Comparison of ENCODE assay signal across 18 cellular contexts in genomic region chr1:245489838-245490237, GRCh38.
DNase-seq lines count a peak whose midpoint lies in the region; ATAC-seq and TF ChIP-seq lines count a peak whose summit lies in the region.
"Had no signal": no experiment of that assay in that cellular context is flagged by ENCODE, and none has a peak within 500 bp of the region (broad histone marks: within the 10 kb centered on the region; RNA-seq: fewer than 3 reads in every experiment).

No MANE protein-coding gene starts in this region.

- H3K27me3 ChIP-seq in cardiac muscle cell (no peaks in the 10 kb centered on the region), mammary epithelial cell (ENCODE audit: insufficient read depth, low read length) (no peaks in the 10 kb centered on the region), foreskin keratinocyte (no peaks in the 10 kb centered on the region), prostate gland (replicated peaks; ENCODE audit: insufficient read depth) (no peaks in the 10 kb centered on the region)
- H3K27me3 ChIP-seq: BLaER1 treated with 17β-estradiol and CSF1 and Interleukin-3, amounts not matched to agents 10 nM and 100 nM had no signal

- H3K79me2 ChIP-seq in mammary epithelial cell (ENCODE audit: insufficient read depth, low read length), result no peaks in the 10 kb centered on the region

- no peak for TF ChIP-seq POLR2A in prostate gland (IDR thresholded peaks at IDR 0.05)

- no peak for TF ChIP-seq CTCF in cardiac muscle cell (IDR thresholded peaks at IDR 0.05; ENCODE audit: low read depth, low read length)
- TF ChIP-seq CTCF in mammary epithelial cell (conservative IDR thresholded peaks at IDR 0.05 in 1 of 2, IDR thresholded peaks at IDR 0.05 in 1 of 2; ENCODE audit: extremely low read depth in 1 of 2, insufficient read depth in 1 of 2, low read depth in 1 of 2, low read length in 2 of 2), result no peak
- TF ChIP-seq CTCF in foreskin keratinocyte (conservative IDR thresholded peaks at IDR 0.05), result no peak
- TF ChIP-seq CTCF in prostate gland (IDR thresholded peaks at IDR 0.05), result no peak

- peak overlapping the region; percentile 75 for H2AFZ ChIP-seq in mammary epithelial cell (ENCODE audit: low read depth, low read length)
- H2AFZ ChIP-seq: GM23338 had no signal

- H3K9me3 ChIP-seq in cardiac muscle cell (ENCODE audit: low read depth) (no peaks in the 10 kb centered on the region), mammary epithelial cell (replicated peaks; ENCODE audit: insufficient read depth, low read length) (no peaks in the 10 kb centered on the region), prostate gland (no peaks in the 10 kb centered on the region)

- H3K27ac ChIP-seq in cardiac muscle cell (peak overlapping the region; percentile 71), mammary epithelial cell (ENCODE audit: insufficient read depth, low read depth, low read length) (peak overlapping the region; percentile 3), foreskin keratinocyte (peak overlapping the region; percentile 48), prostate gland (no peak overlapping the region)
- H3K27ac ChIP-seq: BLaER1 treated with 17β-estradiol and CSF1 and Interleukin-3, amounts not matched to agents 10 nM and 100 nM had no signal

- no TSS peak for BruUV-seq in mammary epithelial cell (replicated peaks; lab: Mats Ljungman, UMichigan)

- CTCF ChIA-PET in mammary epithelial cell (lab: Charles Lee; ENCODE audit: low non-redundant PET), result interaction anchor here (0.8 kb wide), 1 partner anchor 333 kb away, joined by 3 read pairs; no protein-coding TSS in a partner anchor

- H3K4me2 ChIP-seq in mammary epithelial cell (ENCODE audit: insufficient read depth, low read depth, low read length), result peak overlapping the region; percentile 44
- H3K4me2 ChIP-seq: BLaER1 treated with 17β-estradiol and CSF1 and Interleukin-3, amounts not matched to agents 10 nM and 100 nM; GM23338 had no signal

- WGBS in mammary epithelial cell (ENCODE audit: low coverage, missing lambda C conversion rate), result 10% methylated on average over 2 of the region's 2 CpGs
- 29% methylated on average over 2 of the region's 2 CpGs for WGBS in prostate gland

- ATAC-seq in left ventricle myocardium superior (no peak), foreskin keratinocyte (peak; percentile 77)
- ATAC-seq: GM23338 had no signal

- in situ Hi-C loops in mammary epithelial cell (cut with MboI; ENCODE audit: low sequenced_read_pairs in 2 of 2), result no loop called here

- H3K36me3 ChIP-seq in cardiac muscle cell, result peaks cover 3% of the 10 kb centered on the region
- no peaks in the 10 kb centered on the region for H3K36me3 ChIP-seq in mammary epithelial cell (ENCODE audit: insufficient read depth, low read length)
- H3K36me3 ChIP-seq in prostate gland, result no peaks in the 10 kb centered on the region
- H3K36me3 ChIP-seq: BLaER1 treated with 17β-estradiol and CSF1 and Interleukin-3, amounts not matched to agents 10 nM and 100 nM had no signal

- no peaks in the 10 kb centered on the region for H4K20me1 ChIP-seq in mammary epithelial cell (ENCODE audit: insufficient read depth, low read length)
- H4K20me1 ChIP-seq: BLaER1 treated with 17β-estradiol and CSF1 and Interleukin-3, amounts not matched to agents 10 nM and 100 nM had no signal

- dilution Hi-C loops in mammary epithelial cell (cut with HindIII; ENCODE audit: low sequenced_read_pairs), result loop anchor here (5.0 kb wide), 1 partner anchor 83 kb away; no protein-coding TSS in a partner anchor

- H3K4me1 ChIP-seq in cardiac muscle cell (ENCODE audit: low read depth) (peaks cover 29% of the 10 kb centered on the region), mammary epithelial cell (ENCODE audit: insufficient read depth, low read length) (peaks cover 7% of the 10 kb centered on the region), foreskin keratinocyte (no peaks in the 10 kb centered on the region), prostate gland (replicated peaks) (no peaks in the 10 kb centered on the region)

- H3K4me3 ChIP-seq in cardiac muscle cell (no peak overlapping the region), mammary epithelial cell (replicated peaks in 1 of 3; ENCODE audit: insufficient read depth in 1 of 3, low read depth in 2 of 3, low read length in 3 of 3) (no peak overlapping the region), prostate gland (no peak overlapping the region)
- H3K4me3 ChIP-seq: BLaER1 treated with 17β-estradiol and CSF1 and Interleukin-3, amounts not matched to agents 10 nM and 100 nM; GM23338 had no signal

- intact Hi-C loops in left ventricle myocardium superior (cut with micrococcal nuclease) (no loop called here), mammary epithelial cell (cut with micrococcal nuclease) (no loop called here), prostate gland (cut with DNase I) (no loop called here)

- DNase-seq in cardiac muscle cell (ENCODE audit: low read depth in 1 of 2, low spot score in 1 of 2) (no peak), left ventricle myocardium superior (no peak), mammary epithelial cell (peak; percentile 76), foreskin keratinocyte (peak; percentile 77 to 87), prostate gland (ENCODE audit: low spot score) (peak; percentile 58), COLO668 (lab: John Stamatoyannopoulos, UW; ENCODE audit: unreplicated experiment) (no peak), Kasumi-1 (lab: John Stamatoyannopoulos, UW) (no peak), DMS53 treated with DMSO at 0.1 percent for 48 hours (lab: John Stamatoyannopoulos, UW; ENCODE audit: unreplicated experiment) (no peak)
- DNase-seq: 8988T; ACHN; Calu3; CD4-positive, CD25-positive, alpha-beta regulatory T cell; DMS 273 treated with DMSO at 0.1 percent for 48 hours; DMS79; EL; H7 had no signal

- H3K9ac ChIP-seq in mammary epithelial cell (ENCODE audit: insufficient read depth, low read length), result no peak overlapping the region
- H3K9ac ChIP-seq: BLaER1 treated with 17β-estradiol and CSF1 and Interleukin-3, amounts not matched to agents 10 nM and 100 nM had no signal

Comparison
In these comparisons a context has a peak if more than half of its experiments do, and no peak if none do; other contexts are left out.
1. DNase-seq: peak in mammary epithelial cell (single experiment), foreskin keratinocyte (2 of 2) and prostate gland (single experiment); none in cardiac muscle cell (0 of 2), left ventricle myocardium superior (single experiment), COLO668 (single experiment), Kasumi-1 (0 of 2) and DMS53 treated with DMSO at 0.1 percent for 48 hours (single experiment).
2. H3K27ac ChIP-seq: peak in cardiac muscle cell (single experiment), mammary epithelial cell (single experiment) and foreskin keratinocyte (single experiment); none in prostate gland (0 of 2).